In genomic region chr10:131838921-131839320, GRCh38 we compare ENCODE assay signal across 24 cellular contexts.
"Had no signal": no experiment of that assay in that cellular context is flagged by ENCODE, and none has a peak within 500 bp of the region (broad histone marks: within the 10 kb centered on the region; RNA-seq: fewer than 3 reads in every experiment).

No MANE protein-coding gene starts in this region.

- ATAC-seq: activated CD4-positive, alpha-beta T cell treated with anti-CD3 and anti-CD28 coated beads for 36 hours; activated T-helper 17 cell treated with anti-CD3 and anti-CD28 coated beads, Interleukin-2, amount 50 U/mL, for 72 hours; effector memory CD8-positive, alpha-beta T cell; esophagus mucosa; mucosa of descending colon had no signal

- H3K9me3 ChIP-seq: mucosa of descending colon had no signal

- DNase-seq: activated B cell treated with CpG ODN at 0.5 μM for 24 hours; activated CD4-positive, alpha-beta T cell treated with anti-CD3 and anti-CD28 coated beads for 36 hours; activated CD4-positive, alpha-beta T cell treated with anti-CD3 and anti-CD28 coated beads, Interleukin-2, amount 50 U/mL, for 4 hours; activated CD8-positive, alpha-beta memory T cell treated with anti-CD3 and anti-CD28 coated beads for 24 hours; activated CD8-positive, alpha-beta memory T cell treated with anti-CD3 and anti-CD28 coated beads, Interleukin-2, amount 50 U/mL, for 4 hours; activated T-cell treated with anti-CD3 and anti-CD28 coated beads, Interleukin-2, amount 50 U/mL, for 24 hours; anterior cingulate cortex; caudate nucleus; dermis blood vessel endothelial cell; effector memory CD8-positive, alpha-beta T cell; foreskin melanocyte; hippocampal formation; kidney glomerular epithelial cell; mesendoderm; mucosa of descending colon; nucleus accumbens; stimulated activated CD4-positive, alpha-beta T cell treated with anti-CD3 and anti-CD28 coated beads, Interleukin-4, amount 100 ng/mL, for 1 hour; stimulated activated naive CD4-positive, alpha-beta T cell treated with Interleukin-2 at 50 U/mL for 16 hours had no signal

- H3K4me3 Mint-ChIP-seq: activated B cell treated with CpG ODN at 0.5 μM for 24 hours; activated CD4-positive, alpha-beta T cell treated with anti-CD3 and anti-CD28 coated beads for 36 hours; activated naive CD4-positive, alpha-beta T cell treated with anti-CD3 and anti-CD28 coated beads, Interleukin-2, amount 10 ng/mL, durations not matched to agents 7 days and 5 days; activated T-cell treated with anti-CD3 and anti-CD28 coated beads, Interleukin-2, amount 50 U/mL, for 24 hours; activated T-helper 17 cell treated with anti-CD3 and anti-CD28 coated beads, Interleukin-2, amount 50 U/mL, for 72 hours; brain; effector memory CD8-positive, alpha-beta T cell; T-helper 1 cell treated with Interleukin-12 subunit alpha and Interleukin-12 subunit beta and Interleukin-4 antibody, amounts not matched to agents 30 μg/mL and 1 μg/mL, for 36 hours had no signal

- H3K36me3 ChIP-seq: spleen had no signal

- H3K27ac ChIP-seq: spleen had no signal

- H3K36me3 Mint-ChIP-seq: activated naive CD4-positive, alpha-beta T cell treated with anti-CD3 and anti-CD28 coated beads, Interleukin-2, amount 10 ng/mL, durations not matched to agents 7 days and 5 days; brain had no signal

- H3K27me3 Mint-ChIP-seq: activated B cell treated with CpG ODN at 0.5 μM for 24 hours; activated CD4-positive, alpha-beta T cell treated with anti-CD3 and anti-CD28 coated beads for 36 hours; activated T-cell treated with anti-CD3 and anti-CD28 coated beads, Interleukin-2, amount 50 U/mL, for 24 hours; activated T-helper 17 cell treated with anti-CD3 and anti-CD28 coated beads, Interleukin-2, amount 50 U/mL, for 72 hours had no signal

- H3K4me1 Mint-ChIP-seq: activated B cell treated with CpG ODN at 0.5 μM for 24 hours; activated CD4-positive, alpha-beta T cell treated with anti-CD3 and anti-CD28 coated beads for 36 hours; activated naive CD4-positive, alpha-beta T cell treated with anti-CD3 and anti-CD28 coated beads, Interleukin-2, amount 10 ng/mL, durations not matched to agents 7 days and 5 days; activated T-helper 17 cell treated with anti-CD3 and anti-CD28 coated beads, Interleukin-2, amount 50 U/mL, for 72 hours; brain had no signal

- H3K4me3 ChIP-seq: mucosa of descending colon, spleen had no signal

- H3K4me1 ChIP-seq: spleen had no signal

- H3K27ac Mint-ChIP-seq: activated B cell treated with CpG ODN at 0.5 μM for 24 hours; activated CD4-positive, alpha-beta T cell treated with anti-CD3 and anti-CD28 coated beads for 36 hours; activated naive CD4-positive, alpha-beta T cell treated with anti-CD3 and anti-CD28 coated beads, Interleukin-2, amount 10 ng/mL, durations not matched to agents 7 days and 5 days; activated T-cell treated with anti-CD3 and anti-CD28 coated beads, Interleukin-2, amount 50 U/mL, for 24 hours; activated T-helper 17 cell treated with anti-CD3 and anti-CD28 coated beads, Interleukin-2, amount 50 U/mL, for 72 hours; brain; effector memory CD8-positive, alpha-beta T cell; T-helper 1 cell treated with Interleukin-12 subunit alpha and Interleukin-12 subunit beta and Interleukin-4 antibody, amounts not matched to agents 30 μg/mL and 1 μg/mL, for 36 hours had no signal

- H3K9me3 Mint-ChIP-seq: activated naive CD4-positive, alpha-beta T cell treated with anti-CD3 and anti-CD28 coated beads, Interleukin-2, amount 10 ng/mL, durations not matched to agents 7 days and 5 days; activated T-helper 17 cell treated with anti-CD3 and anti-CD28 coated beads, Interleukin-2, amount 50 U/mL, for 72 hours; effector memory CD8-positive, alpha-beta T cell had no signal
